1 cellular context compared by ENCODE assay signal in genomic region chr20:23011008-23011721, GRCh38.
TF ChIP-seq lines count a peak whose summit lies in the region.

No MANE protein-coding gene starts in this region.

TF ChIP-seq in K562, 482 proteins besides CTCF, POLR2A, EP300 and RAD21 (continued from another document):
- no peak for TF ChIP-seq MGA (IDR thresholded peaks at IDR 0.05)
- TF ChIP-seq TCF15 (CRISPR knock-in tag; IDR thresholded peaks at IDR 0.05), result no peak
- no peak for TF ChIP-seq ZZZ3 (IDR thresholded peaks at IDR 0.05)
- peak; percentile 40; the same call in 1 of the 2 replicates for TF ChIP-seq MAFG (tag; conservative IDR thresholded peaks at IDR 0.05)
- TF ChIP-seq MTA3 (IDR thresholded peaks at IDR 0.05; ENCODE audit: borderline replicate concordance), result no peak
- TF ChIP-seq ZNF316 (IDR thresholded peaks at IDR 0.05), result 0 out of 2 replicates have a peak, but pooled peaks have one; percentile 16
- no peak for TF ChIP-seq ERF (CRISPR knock-in tag; IDR thresholded peaks at IDR 0.05)
- TF ChIP-seq NFE2 (IDR thresholded peaks at IDR 0.05; ENCODE audit: low read depth), result 0 out of 2 replicates have a peak, but pooled peaks have one; percentile 12
- TF ChIP-seq DPF2 (IDR thresholded peaks at IDR 0.05), result 0 out of 2 replicates have a peak, but pooled peaks have one; percentile 24
- TF ChIP-seq BRF1 (IDR thresholded peaks at IDR 0.05; ENCODE audit: borderline replicate concordance, extremely low read depth, insufficient read length), result no peak
- TF ChIP-seq ZKSCAN3 (CRISPR knock-in tag; IDR thresholded peaks at IDR 0.05), result no peak
- TF ChIP-seq BDP1 (IDR thresholded peaks at IDR 0.05; ENCODE audit: insufficient read depth, insufficient read length), result no peak
- peak; percentile 80 for TF ChIP-seq NFIC (IDR thresholded peaks at IDR 0.05)
